18 cellular contexts compared by ENCODE assay signal in the genomic region with DNA sequence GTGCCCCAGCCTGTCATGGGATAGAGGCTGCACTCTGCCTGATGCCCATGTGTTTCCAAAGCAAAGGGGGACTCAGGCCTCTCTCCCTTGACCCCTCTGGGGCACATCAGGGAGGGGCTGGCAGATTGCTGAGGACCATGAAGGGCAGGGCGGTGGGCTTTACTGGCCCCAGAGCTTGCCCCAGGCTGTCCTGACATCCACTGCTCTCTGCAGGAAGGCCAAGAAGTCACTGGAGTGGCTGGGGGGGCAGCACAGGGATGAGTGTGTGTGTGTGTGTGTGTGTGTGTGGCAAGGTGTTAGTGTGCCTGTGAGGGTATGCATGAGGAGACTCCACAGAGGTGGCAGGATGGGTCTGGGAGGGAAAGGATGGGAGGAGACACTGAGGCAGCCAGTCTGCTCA.
"Had no signal": no experiment of that assay in that cellular context is flagged by ENCODE, and none has a peak within 500 bp of the region (broad histone marks: within the 10 kb centered on the region; RNA-seq: fewer than 3 reads in every experiment).

No MANE protein-coding gene starts in this region.

- H3K27me3 ChIP-seq: breast epithelium had no signal

- H3K36me3 ChIP-seq: breast epithelium had no signal

- H3K4me3 ChIP-seq: breast epithelium had no signal

- DNase-seq: activated CD4-positive, alpha-beta T cell treated with anti-CD3 and anti-CD28 coated beads for 48 hours; activated CD4-positive, alpha-beta T cell treated with anti-CD3 and anti-CD28 coated beads, Interleukin-2, amount 50 U/mL, for 4 hours; activated CD4-positive, CD25-positive, alpha-beta regulatory T cell treated with anti-CD3 and anti-CD28 coated beads, Interleukin-2, amount 50 U/mL, for 72 hours; activated CD8-positive, alpha-beta memory T cell treated with anti-CD3 and anti-CD28 coated beads, Interleukin-2, amount 10 ng/mL, durations not matched to agents 7 days and 5 days; activated effector memory CD4-positive, alpha-beta T cell treated with Interleukin-2 at 50 U/mL for 16 hours; activated naive CD4-positive, alpha-beta T cell; activated T-cell treated with anti-CD3 and anti-CD28 coated beads, Interleukin-2, amount 50 U/mL, for 24 hours; aorta; central memory CD4-positive, alpha-beta T cell; Karpas-422; MM.1S; NCI-H1105; NCI-H1694 treated with DMSO at 0.1 percent for 48 hours; SIG-M5; T-helper 17 cell; T-helper 9 cell had no signal

- ATAC-seq: activated CD8-positive, alpha-beta memory T cell treated with anti-CD3 and anti-CD28 coated beads, Interleukin-2, amount 10 ng/mL, durations not matched to agents 7 days and 5 days; T-helper 17 cell; WTC11 had no signal

- H3K9me3 ChIP-seq: breast epithelium had no signal

- H3K27ac ChIP-seq: breast epithelium had no signal
